Comparison of ENCODE assay signal across 1 cellular context in the genomic region with DNA sequence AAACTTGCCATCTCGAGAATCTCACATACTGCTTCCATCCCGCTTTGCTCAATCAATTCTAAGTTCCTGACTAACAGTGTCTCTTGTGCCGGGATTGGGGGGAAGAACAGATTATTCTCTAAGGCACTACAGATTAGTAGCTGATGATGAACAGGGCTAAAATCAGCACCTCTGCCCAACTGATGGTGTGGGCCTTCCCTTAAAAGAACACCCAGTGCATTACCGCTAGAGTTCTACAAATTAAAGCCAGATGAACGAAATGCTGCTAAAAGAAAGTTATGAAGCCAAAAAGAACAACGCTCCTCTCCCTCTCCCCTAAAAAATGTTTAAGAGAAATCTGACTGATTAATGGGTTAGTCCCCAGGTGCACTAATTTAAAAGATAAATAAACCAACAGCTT.
TF ChIP-seq lines count a peak whose summit lies in the region.

No MANE protein-coding gene starts in this region.

TF ChIP-seq in endothelial cell of umbilical vein, 7 proteins besides CTCF, POLR2A, EP300 and RAD21:
- TF ChIP-seq POLR2AphosphoS5 (IDR thresholded peaks at IDR 0.05; ENCODE audit: insufficient read depth, low read depth, low read length) = no peak
- no peak for TF ChIP-seq FOS (IDR thresholded peaks at IDR 0.05; ENCODE audit: borderline replicate concordance, insufficient read depth, low read length)
- TF ChIP-seq GATA2 (IDR thresholded peaks at IDR 0.05; ENCODE audit: insufficient read depth, insufficient read length, low read depth, low read length) = no peak
- no peak for TF ChIP-seq JUN (IDR thresholded peaks at IDR 0.05; ENCODE audit: borderline replicate concordance, insufficient read depth, insufficient read length, low read depth)
